1 cellular context compared by ENCODE assay signal in genomic region chr22:37259540-37260029, GRCh38.
TF ChIP-seq lines count a peak whose summit lies in the region.

No MANE protein-coding gene starts in this region.

TF ChIP-seq in K562, 482 proteins besides CTCF, POLR2A, EP300 and RAD21 (continued from another document):
- TF ChIP-seq ZBTB49 (CRISPR knock-in tag; IDR thresholded peaks at IDR 0.05; ENCODE audit: borderline replicate concordance): no peak
- no peak for TF ChIP-seq CBX5 (IDR thresholded peaks at IDR 0.05; ENCODE audit: borderline replicate concordance, low read depth)
- TF ChIP-seq PHF8 (IDR thresholded peaks at IDR 0.05; ENCODE audit: borderline replicate concordance, low read length): no peak
- TF ChIP-seq SAFB2 (IDR thresholded peaks at IDR 0.05; ENCODE audit: borderline replicate concordance, low read depth, low read length, severe bottlenecking): no peak
- no peak for TF ChIP-seq CHCHD3 (CRISPR knock-in tag; IDR thresholded peaks at IDR 0.05)
- TF ChIP-seq ZNF282 (CRISPR knock-in tag; IDR thresholded peaks at IDR 0.05): no peak
- TF ChIP-seq NFYB (IDR thresholded peaks at IDR 0.05; ENCODE audit: extremely low read depth, insufficient read length): no peak
- no peak for TF ChIP-seq TAF7 (tag; IDR thresholded peaks at IDR 0.05)
- no peak for TF ChIP-seq ZNF77 (CRISPR knock-in tag; IDR thresholded peaks at IDR 0.05)
- TF ChIP-seq EZH2 (IDR thresholded peaks at IDR 0.05; ENCODE audit: borderline replicate concordance, low read depth, low read length): no peak
- TF ChIP-seq ZFP1 (CRISPR knock-in tag; IDR thresholded peaks at IDR 0.05): no peak
- TF ChIP-seq GTF2E2 (tag; IDR thresholded peaks at IDR 0.05): no peak
